ENCODE assay signal across 11 cellular contexts in the genomic region with DNA sequence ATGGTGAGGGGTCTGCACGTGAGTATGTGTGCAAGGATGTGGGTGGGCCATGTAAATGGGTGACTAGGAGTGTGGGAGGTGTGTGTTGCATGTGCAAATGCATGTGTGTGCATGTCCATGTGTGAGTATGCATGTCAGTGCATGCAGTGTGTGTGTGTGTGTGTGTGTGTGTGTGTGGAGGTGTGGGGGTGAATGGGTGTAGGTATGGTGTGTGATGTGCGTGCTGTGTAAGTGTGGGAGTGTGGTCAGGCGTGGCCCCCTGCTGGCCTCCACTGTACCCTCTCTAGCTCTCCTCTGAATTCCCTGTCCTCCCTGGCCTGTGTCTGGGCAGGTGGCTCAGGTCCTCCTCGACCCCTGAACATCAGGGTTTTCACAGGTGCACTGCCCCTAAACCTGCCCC.
DNase-seq lines count a peak whose midpoint lies in the region; ATAC-seq and TF ChIP-seq lines count a peak whose summit lies in the region.
"Had no signal": no experiment of that assay in that cellular context is flagged by ENCODE, and none has a peak within 500 bp of the region (broad histone marks: within the 10 kb centered on the region; RNA-seq: fewer than 3 reads in every experiment).

No MANE protein-coding gene starts in this region.

- intact Hi-C loops in left ventricle myocardium superior (cut with micrococcal nuclease) (no loop called here), lower leg skin (cut with DNase I; ENCODE audit: low total_unique reads) (no loop called here)

- no peak overlapping the region for H3K4me3 ChIP-seq in cardiac muscle cell
- H3K4me3 ChIP-seq in lower leg skin (ENCODE audit: low read depth, poor library complexity, severe bottlenecking), result no peak overlapping the region
- H3K4me3 ChIP-seq: Peyer's patch had no signal

- 68 to 69% methylated on average over 4 of the region's 4 CpGs for WGBS in lower leg skin, 2 donors

- H3K27me3 ChIP-seq in cardiac muscle cell, result no peaks in the 10 kb centered on the region
- H3K27me3 ChIP-seq: Peyer's patch had no signal

- DNase-seq in cardiac muscle cell (ENCODE audit: low read depth in 1 of 2, low spot score in 1 of 2) (peak in 1 of 2 donors; percentile 35), left ventricle myocardium superior (no peak), islet precursor cell (peak; percentile 78), GM10248 (ENCODE audit: extremely low spot score) (no peak), lower leg skin (ENCODE audit: low spot score in 2 of 2) (no peak)
- DNase-seq: NCI-H1092 treated with DMSO at 0.1 percent for 48 hours; Peyer's patch; stimulated activated naive CD8-positive, alpha-beta T cell treated with anti-CD3 and anti-CD28 coated beads, Interleukin-15, amount 100 ng/mL, for 72 hours had no signal

- no peaks in the 10 kb centered on the region for H3K4me1 ChIP-seq in cardiac muscle cell (ENCODE audit: low read depth)
- H3K4me1 ChIP-seq: Peyer's patch had no signal

- POLR2A ChIA-PET in GM10248 (lab: Yijun Ruan, JAX), result no interaction called here

- TF ChIP-seq POLR2A in lower leg skin (IDR thresholded peaks at IDR 0.05), result no peak

- H3K27ac ChIP-seq in cardiac muscle cell (no peak overlapping the region), angular gyrus (ENCODE audit: low read depth, low read length) (peak overlapping the region; percentile 77)
- H3K27ac ChIP-seq: Peyer's patch had no signal

- no peaks in the 10 kb centered on the region for H3K9me3 ChIP-seq in cardiac muscle cell (ENCODE audit: low read depth)
- H3K9me3 ChIP-seq: Peyer's patch had no signal

- ATAC-seq in left ventricle myocardium superior, result no peak
- ATAC-seq in GM18511 (IDR thresholded peaks at IDR 0.05; ENCODE audit: unreplicated experiment), result no peak
- ATAC-seq in HG03460 (IDR thresholded peaks at IDR 0.05; ENCODE audit: unreplicated experiment), result no peak
- ATAC-seq: stimulated activated naive CD8-positive, alpha-beta T cell treated with anti-CD3 and anti-CD28 coated beads, Interleukin-15, amount 100 ng/mL, for 72 hours had no signal

- CTCF ChIA-PET in GM10248 (lab: Yijun Ruan, JAX), result interaction anchor here (1.4 kb wide), 1 partner anchor 13 kb away, joined by 4 read pairs; no protein-coding TSS in a partner anchor

- no peaks in the 10 kb centered on the region for H3K36me3 ChIP-seq in cardiac muscle cell
- H3K36me3 ChIP-seq: Peyer's patch had no signal

- TF ChIP-seq CTCF in cardiac muscle cell (IDR thresholded peaks at IDR 0.05; ENCODE audit: low read depth, low read length), result peak; percentile 43
- no peak for TF ChIP-seq CTCF in GM10248 (IDR thresholded peaks at IDR 0.05; ENCODE audit: control extremely low read depth, extremely low read depth, low read depth, missing control alignments)
- TF ChIP-seq CTCF in lower leg skin (IDR thresholded peaks at IDR 0.05), result no peak
